8 cellular contexts compared by ENCODE assay signal in the genomic region with DNA sequence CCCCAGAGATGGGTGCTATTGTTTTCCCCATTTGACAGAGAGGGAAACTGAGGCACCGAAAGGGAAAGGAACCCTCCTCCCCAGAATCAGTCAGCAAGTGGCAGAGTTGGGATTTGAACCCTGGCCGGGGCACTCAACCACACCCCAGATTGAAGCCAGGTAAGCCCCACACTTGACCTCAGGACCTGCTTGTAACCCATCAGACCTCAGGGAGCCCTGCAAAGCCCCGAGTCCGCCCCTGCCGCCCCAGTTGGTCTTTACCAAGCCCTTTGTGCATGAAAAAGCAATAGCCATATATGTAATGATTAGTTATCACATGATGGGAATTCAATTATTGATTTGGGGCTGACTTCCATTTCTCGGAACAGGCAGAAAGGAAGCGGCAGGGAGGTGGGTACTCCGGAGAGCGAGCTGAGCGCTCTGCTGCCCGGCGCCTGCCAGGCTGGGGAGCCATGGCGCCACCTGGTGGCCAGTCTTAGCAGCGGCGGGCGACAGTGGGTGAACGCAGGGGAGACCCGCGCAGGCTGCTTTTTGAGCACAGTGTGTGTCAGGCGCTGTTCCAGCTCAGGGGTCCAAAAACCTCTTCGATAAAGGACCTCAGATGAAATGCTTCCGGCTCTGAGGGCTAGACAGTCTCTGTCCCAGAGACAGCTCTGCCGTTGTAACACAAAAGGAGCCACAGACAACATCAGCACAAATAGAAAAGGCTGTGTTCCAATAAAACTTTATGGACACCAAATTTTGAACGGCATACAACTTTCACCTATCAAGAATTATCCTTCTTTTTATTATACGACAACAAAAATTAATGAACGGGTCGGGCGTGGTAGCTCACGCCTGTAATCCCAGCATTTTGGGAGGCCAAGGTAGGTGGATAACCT.
A peak's percentile ranks its signal among the peaks of the same experiment; 100 is the strongest.
DNase-seq lines count a peak whose midpoint lies in the region; ATAC-seq and TF ChIP-seq lines count a peak whose summit lies in the region.

No MANE protein-coding gene starts in this region.

- in situ Hi-C loops in HAP-1 (cut with MboI; ENCODE audit: low sequenced_read_pairs) = loop anchor here (25.0 kb wide), 1 partner anchor 602 kb away; a partner anchor contains a TSS

- no peak overlapping the region for H3K4me3 ChIP-seq in BLaER1 treated with 17β-estradiol and CSF1 and Interleukin-3, amounts not matched to agents 10 nM and 100 nM
- no peak overlapping the region for H3K4me3 ChIP-seq in HAP-1
- no peak overlapping the region for H3K4me3 ChIP-seq in esophagus squamous epithelium

- DNase-seq in HAP-1 (ENCODE audit: low spot score in 2 of 2) (peak; percentile 62 to 87), OCI-M2 (lab: John Stamatoyannopoulos, UW; ENCODE audit: unreplicated experiment) (peak; percentile 99), activated T-cell treated with anti-CD3 and anti-CD28 coated beads for 48 hours (ENCODE audit: low read depth) (peak; percentile 81), esophagus squamous epithelium (lab: John Stamatoyannopoulos, UW) (no peak)
- peak; percentile 81 for DNase-seq in natural killer cell treated with Interleukin-12 subunit alpha and Interleukin-12 subunit beta and Interleukin-15 and Interleukin-18, amount 100 ng/mL, for 72 hours (ENCODE audit: low spot score)
- peak; percentile 70 for DNase-seq in stimulated activated naive B cell treated with anti-CD40 and anti-IgM and Interleukin-4, amounts not matched to agents 10 μg/mL and 1 μg/mL and 100 μg/mL, for 72 hours

- no peak overlapping the region for H3K4me3 Mint-ChIP-seq in natural killer cell treated with Interleukin-12 subunit alpha and Interleukin-12 subunit beta and Interleukin-15 and Interleukin-18, amount 100 ng/mL, for 72 hours
- peak overlapping the region in 1 of 2 donors; percentile 6 for H3K4me3 Mint-ChIP-seq in stimulated activated naive B cell treated with anti-CD40 and anti-IgM and Interleukin-4, amounts not matched to agents 10 μg/mL and 1 μg/mL and 100 μg/mL, for 72 hours

- no peak for TF ChIP-seq POLR2A in esophagus squamous epithelium (IDR thresholded peaks at IDR 0.05)

- no peaks in the 10 kb centered on the region for H3K36me3 Mint-ChIP-seq in natural killer cell treated with Interleukin-12 subunit alpha and Interleukin-12 subunit beta and Interleukin-15 and Interleukin-18, amount 100 ng/mL, for 72 hours
- H3K36me3 Mint-ChIP-seq in stimulated activated naive B cell treated with anti-CD40 and anti-IgM and Interleukin-4, amounts not matched to agents 10 μg/mL and 1 μg/mL and 100 μg/mL, for 72 hours = no peaks in the 10 kb centered on the region

- H3K4me1 ChIP-seq in BLaER1 treated with 17β-estradiol and CSF1 and Interleukin-3, amounts not matched to agents 10 nM and 100 nM = peaks cover 0 to 5% (median 0%) of the 10 kb centered on the region in 10 experiments; a peak in 1 of 20 replicates
- H3K4me1 ChIP-seq in HAP-1 (no peaks in the 10 kb centered on the region), esophagus squamous epithelium (peaks cover 0 to 5% (median 0%) of the 10 kb centered on the region in 3 donors)

- peak; percentile 88 to 99 (median 93) for TF ChIP-seq CTCF in esophagus squamous epithelium (IDR thresholded peaks at IDR 0.05)

- no peaks in the 10 kb centered on the region for H3K9me3 Mint-ChIP-seq in natural killer cell treated with Interleukin-12 subunit alpha and Interleukin-12 subunit beta and Interleukin-15 and Interleukin-18, amount 100 ng/mL, for 72 hours
- H3K9me3 Mint-ChIP-seq in stimulated activated naive B cell treated with anti-CD40 and anti-IgM and Interleukin-4, amounts not matched to agents 10 μg/mL and 1 μg/mL and 100 μg/mL, for 72 hours = no peaks in the 10 kb centered on the region

- H3K27ac ChIP-seq in BLaER1 treated with 17β-estradiol and CSF1 and Interleukin-3, amounts not matched to agents 10 nM and 100 nM = no peak overlapping the region
- H3K27ac ChIP-seq in esophagus squamous epithelium = no peak overlapping the region

- no peaks in the 10 kb centered on the region for H3K9me3 ChIP-seq in BLaER1 treated with 17β-estradiol and CSF1 and Interleukin-3, amounts not matched to agents 10 nM and 100 nM (replicated peaks in 1 of 11)
- H3K9me3 ChIP-seq in HAP-1 = no peaks in the 10 kb centered on the region
- H3K9me3 ChIP-seq in esophagus squamous epithelium = no peaks in the 10 kb centered on the region

- no peaks in the 10 kb centered on the region for H3K27me3 ChIP-seq in BLaER1 treated with 17β-estradiol and CSF1 and Interleukin-3, amounts not matched to agents 10 nM and 100 nM
- H3K27me3 ChIP-seq in HAP-1 (ENCODE audit: low read depth) (no peaks in the 10 kb centered on the region), esophagus squamous epithelium (peaks cover 0 to 48% (median 0%) of the 10 kb centered on the region in 4 donors)

- 37 to 40% methylated on average over 13 to 14 of the region's 29 CpGs for WGBS in esophagus squamous epithelium, 2 donors

- intact Hi-C loops in esophagus squamous epithelium (cut with DNase I) = loop anchor here (5.0 kb wide), 2 partner anchors 312 to 387 kb away; no protein-coding TSS in a partner anchor

- H3K27ac Mint-ChIP-seq in natural killer cell treated with Interleukin-12 subunit alpha and Interleukin-12 subunit beta and Interleukin-15 and Interleukin-18, amount 100 ng/mL, for 72 hours = no peak overlapping the region
- no peak overlapping the region for H3K27ac Mint-ChIP-seq in stimulated activated naive B cell treated with anti-CD40 and anti-IgM and Interleukin-4, amounts not matched to agents 10 μg/mL and 1 μg/mL and 100 μg/mL, for 72 hours

- peaks cover 7 to 8% of the 10 kb centered on the region in 2 donors for H3K27me3 Mint-ChIP-seq in natural killer cell treated with Interleukin-12 subunit alpha and Interleukin-12 subunit beta and Interleukin-15 and Interleukin-18, amount 100 ng/mL, for 72 hours
- H3K27me3 Mint-ChIP-seq in stimulated activated naive B cell treated with anti-CD40 and anti-IgM and Interleukin-4, amounts not matched to agents 10 μg/mL and 1 μg/mL and 100 μg/mL, for 72 hours = peaks cover 39 to 40% of the 10 kb centered on the region in 2 donors

- H3K36me3 ChIP-seq in BLaER1 treated with 17β-estradiol and CSF1 and Interleukin-3, amounts not matched to agents 10 nM and 100 nM = no peaks in the 10 kb centered on the region
- no peaks in the 10 kb centered on the region for H3K36me3 ChIP-seq in HAP-1 (replicated peaks)
- H3K36me3 ChIP-seq in esophagus squamous epithelium = no peaks in the 10 kb centered on the region

- no peaks in the 10 kb centered on the region for H3K4me1 Mint-ChIP-seq in natural killer cell treated with Interleukin-12 subunit alpha and Interleukin-12 subunit beta and Interleukin-15 and Interleukin-18, amount 100 ng/mL, for 72 hours (ENCODE audit: low read depth in 2 of 2)
- H3K4me1 Mint-ChIP-seq in stimulated activated naive B cell treated with anti-CD40 and anti-IgM and Interleukin-4, amounts not matched to agents 10 μg/mL and 1 μg/mL and 100 μg/mL, for 72 hours = no peaks in the 10 kb centered on the region

- H3K9ac ChIP-seq in BLaER1 treated with 17β-estradiol and CSF1 and Interleukin-3, amounts not matched to agents 10 nM and 100 nM = no peak overlapping the region

- ATAC-seq in natural killer cell treated with Interleukin-12 subunit alpha and Interleukin-12 subunit beta and Interleukin-15 and Interleukin-18, amount 100 ng/mL, for 72 hours = peak; percentile 85 to 88
- ATAC-seq in stimulated activated naive B cell treated with anti-CD40 and anti-IgM and Interleukin-4, amounts not matched to agents 10 μg/mL and 1 μg/mL and 100 μg/mL, for 72 hours (replicated peaks) = peak; percentile 98 to 99
- ATAC-seq in HG02678 (IDR thresholded peaks at IDR 0.05; ENCODE audit: unreplicated experiment) = no peak

- no peaks in the 10 kb centered on the region for H4K20me1 ChIP-seq in BLaER1 treated with 17β-estradiol and CSF1 and Interleukin-3, amounts not matched to agents 10 nM and 100 nM

- H3K4me2 ChIP-seq in BLaER1 treated with 17β-estradiol and CSF1 and Interleukin-3, amounts not matched to agents 10 nM and 100 nM = peak overlapping the region; percentile 18 to 75 (median 36); a peak in 12 of 22 replicates
